Comparison of ENCODE assay signal across 8 cellular contexts in the genomic region with DNA sequence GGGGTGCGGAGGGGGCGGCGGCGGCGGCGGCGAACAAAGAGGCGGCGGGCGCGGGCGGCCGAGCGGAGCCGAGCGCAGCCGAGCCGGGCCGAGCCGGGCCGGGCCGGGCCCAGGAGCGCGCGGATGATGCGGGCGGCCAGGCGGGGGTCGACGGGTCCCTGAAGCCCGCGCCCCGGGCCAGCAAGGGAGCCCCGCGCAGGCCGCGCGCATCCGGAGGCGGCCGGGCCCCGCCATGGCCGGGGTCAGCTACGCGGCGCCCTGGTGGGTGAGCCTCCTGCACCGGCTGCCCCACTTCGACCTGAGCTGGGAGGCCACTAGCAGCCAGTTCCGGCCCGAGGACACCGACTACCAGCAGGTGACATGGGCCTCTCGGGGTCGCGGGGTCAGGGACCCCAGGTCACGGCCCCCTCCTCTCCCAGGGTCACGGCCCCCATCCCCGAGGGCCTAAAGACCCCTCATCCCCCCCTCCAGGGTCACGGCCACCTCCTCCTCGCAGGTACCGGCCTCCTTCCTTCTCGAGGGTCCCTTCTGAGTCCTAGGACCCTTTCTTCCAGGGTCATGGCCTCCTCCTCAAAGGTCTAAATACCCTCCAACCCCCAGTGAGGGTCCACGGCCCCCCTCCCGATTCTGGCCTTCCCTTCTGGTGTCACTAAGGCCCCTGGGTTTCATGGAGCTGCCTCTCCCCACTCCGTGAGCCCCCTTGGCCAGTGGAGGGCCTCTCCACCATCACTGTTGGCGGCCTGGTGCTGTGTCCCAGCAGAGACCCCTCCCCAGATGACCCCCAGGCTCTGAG.
A peak's percentile ranks its signal among the peaks of the same experiment; 100 is the strongest.
DNase-seq lines count a peak whose midpoint lies in the region; TF ChIP-seq lines count a peak whose summit lies in the region.

A gene with protein sequence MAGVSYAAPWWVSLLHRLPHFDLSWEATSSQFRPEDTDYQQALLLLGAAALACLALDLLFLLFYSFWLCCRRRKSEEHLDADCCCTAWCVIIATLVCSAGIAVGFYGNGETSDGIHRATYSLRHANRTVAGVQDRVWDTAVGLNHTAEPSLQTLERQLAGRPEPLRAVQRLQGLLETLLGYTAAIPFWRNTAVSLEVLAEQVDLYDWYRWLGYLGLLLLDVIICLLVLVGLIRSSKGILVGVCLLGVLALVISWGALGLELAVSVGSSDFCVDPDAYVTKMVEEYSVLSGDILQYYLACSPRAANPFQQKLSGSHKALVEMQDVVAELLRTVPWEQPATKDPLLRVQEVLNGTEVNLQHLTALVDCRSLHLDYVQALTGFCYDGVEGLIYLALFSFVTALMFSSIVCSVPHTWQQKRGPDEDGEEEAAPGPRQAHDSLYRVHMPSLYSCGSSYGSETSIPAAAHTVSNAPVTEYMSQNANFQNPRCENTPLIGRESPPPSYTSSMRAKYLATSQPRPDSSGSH (plus strand): TSS at position 63 of the 793 bp plus-strand sequence. CDS start 170 bp downstream, at position 233.

- peak within 1 kb of the TSS; percentile 79 for H3K4me3 ChIP-seq in HFF-Myc (replicated peaks; ENCODE audit: low read depth, low read length)
- peak within 1 kb of the TSS; percentile 63 for H3K4me3 ChIP-seq in OCI-LY1 (ENCODE audit: low read depth, low read length, poor library complexity, severe bottlenecking)
- peak within 1 kb of the TSS; percentile 76 to 81 for H3K4me3 ChIP-seq in mucosa of rectum (ENCODE audit: low read length in 2 of 2)

- H4K20me1 ChIP-seq in OCI-LY1 (ENCODE audit: insufficient read depth, low read length) = no peaks in the 10 kb centered on the region

- H3K4me1 ChIP-seq in OCI-LY1 (ENCODE audit: insufficient read depth, low read length, severe bottlenecking) (peaks cover 17% of the 10 kb centered on the region), mucosa of rectum (ENCODE audit: control insufficient read depth in 2 of 2, insufficient read depth in 2 of 2, low read length in 2 of 2) (peaks cover 37 to 43% of the 10 kb centered on the region in 2 donors)

- no peaks in the 10 kb centered on the region for H3F3A ChIP-seq in OCI-LY1 (ENCODE audit: insufficient read depth, low read length)

- no peak for DNase-seq in HFF-Myc (ENCODE audit: extremely low read depth, low read depth)
- DNase-seq in ecto neural progenitor cell (ENCODE audit: low spot score) = peak; percentile 79
- no peak for DNase-seq in NCI-H1930 (lab: John Stamatoyannopoulos, UW)
- DNase-seq in NCI-H2196 (lab: John Stamatoyannopoulos, UW; ENCODE audit: unreplicated experiment) = no peak
- DNase-seq in NCI-H1694 treated with DMSO at 0.1 percent for 48 hours (lab: John Stamatoyannopoulos, UW) = no peak

- H3K36me3 ChIP-seq in OCI-LY1 (ENCODE audit: insufficient read depth, low read length) = no peaks in the 10 kb centered on the region
- H3K36me3 ChIP-seq in mucosa of rectum (ENCODE audit: control insufficient read depth in 2 of 2, insufficient read depth in 2 of 2, low read length in 2 of 2) = no peaks in the 10 kb centered on the region

- no peak within 1 kb of the TSS for H3K27ac ChIP-seq in OCI-LY1 (ENCODE audit: low read depth, low read length, poor library complexity, severe bottlenecking)
- peak within 1 kb of the TSS; percentile 75 to 83 for H3K27ac ChIP-seq in mucosa of rectum (ENCODE audit: low read depth in 2 of 2, low read length in 2 of 2)

- no peaks in the 10 kb centered on the region for H3K9me2 ChIP-seq in OCI-LY1 (ENCODE audit: low read depth, low read length)

- no peaks in the 10 kb centered on the region for H3K9me3 ChIP-seq in OCI-LY1 (ENCODE audit: low read length)
- no peaks in the 10 kb centered on the region for H3K9me3 ChIP-seq in mucosa of rectum (ENCODE audit: control insufficient read depth in 2 of 2, low read length in 2 of 2)

- no peaks in the 10 kb centered on the region for H3K79me2 ChIP-seq in OCI-LY1 (ENCODE audit: insufficient read depth, low read length)

- TF ChIP-seq POLR2A in GM18526 (IDR thresholded peaks at IDR 0.05; ENCODE audit: extremely low read depth, insufficient read length) = peak; percentile 21

- peaks cover 12% of the 10 kb centered on the region; the same call in 1 of the 2 replicates for H3K27me3 ChIP-seq in OCI-LY1 (ENCODE audit: insufficient read depth, low read length)
- H3K27me3 ChIP-seq in mucosa of rectum (ENCODE audit: control insufficient read depth in 2 of 2, insufficient read depth in 2 of 2, low read length in 2 of 2) = no peaks in the 10 kb centered on the region

- no peak within 1 kb of the TSS for H2AFZ ChIP-seq in OCI-LY1 (ENCODE audit: low read length)

- peak within 1 kb of the TSS; percentile 84 for H3K4me2 ChIP-seq in OCI-LY1 (ENCODE audit: low read length)

- H3K9ac ChIP-seq in OCI-LY1 (ENCODE audit: low read length) = peak within 1 kb of the TSS; percentile 58
- peak within 1 kb of the TSS; percentile 71 to 94 for H3K9ac ChIP-seq in mucosa of rectum (ENCODE audit: low read depth in 1 of 2, low read length in 2 of 2)

- TF ChIP-seq CTCF in HFF-Myc (IDR thresholded peaks at IDR 0.05; ENCODE audit: low read depth, low read length, missing control alignments) (no peak), OCI-LY1 (IDR thresholded peaks at IDR 0.05; ENCODE audit: low read length) (no peak)
